In genomic region chr7:104943502-104944343, GRCh38 we compare ENCODE assay signal across 8 cellular contexts.
DNase-seq lines count a peak whose midpoint lies in the region; ATAC-seq and TF ChIP-seq lines count a peak whose summit lies in the region.

No MANE protein-coding gene starts in this region.

- H3K27ac ChIP-seq in foreskin keratinocyte: peak overlapping the region; percentile 84
- H3K27ac ChIP-seq in psoas muscle: peak overlapping the region; percentile 76

- no peaks in the 10 kb centered on the region for H3K27me3 ChIP-seq in foreskin keratinocyte
- no peaks in the 10 kb centered on the region for H3K27me3 ChIP-seq in psoas muscle (ENCODE audit: insufficient read depth in 3 of 3, low read length in 2 of 3)

- no peaks in the 10 kb centered on the region for H3K9me3 ChIP-seq in psoas muscle

- no peaks in the 10 kb centered on the region for H3K36me3 ChIP-seq in psoas muscle (ENCODE audit: insufficient read depth in 1 of 2, low read depth in 1 of 2)

- TF ChIP-seq CTCF in foreskin keratinocyte (conservative IDR thresholded peaks at IDR 0.05): no peak
- TF ChIP-seq CTCF in psoas muscle (IDR thresholded peaks at IDR 0.05): no peak

- no peak overlapping the region for H3K4me3 ChIP-seq in psoas muscle

- ATAC-seq in GM18517 (IDR thresholded peaks at IDR 0.05; ENCODE audit: unreplicated experiment): peak; percentile 49
- peak; percentile 19 for ATAC-seq in HG02970 (IDR thresholded peaks at IDR 0.05; ENCODE audit: low FRiP score, unreplicated experiment)
- peak; percentile 5 for ATAC-seq in foreskin keratinocyte
- peak; percentile 31 to 47 (median 34) for ATAC-seq in psoas muscle

- intact Hi-C loops in psoas muscle (cut with DNase I): no loop called here

- 57 to 67% (median 61%) methylated on average over 12 of the region's 12 CpGs for WGBS in psoas muscle, 3 donors

- peaks cover 22% of the 10 kb centered on the region for H3K4me1 ChIP-seq in foreskin keratinocyte
- peaks cover 3% of the 10 kb centered on the region for H3K4me1 ChIP-seq in psoas muscle

- DNase-seq in NCI-H226 (peak; percentile 99), activated T-cell treated with anti-CD3 and anti-CD28 coated beads for 24 hours (ENCODE audit: low read depth) (peak; percentile 61), foreskin keratinocyte (peak; percentile 70 to 75), psoas muscle (no peak), EL (no peak), hepatic stellate cell (ENCODE audit: low spot score) (no peak)

Comparison
In these comparisons a context has a peak if more than half of its experiments do, and no peak if none do; other contexts are left out.
1. DNase-seq: peak in NCI-H226 (single experiment), activated T-cell treated with anti-CD3 and anti-CD28 coated beads for 24 hours (single experiment) and foreskin keratinocyte (2 of 2); none in psoas muscle (0 of 2), EL (single experiment) and hepatic stellate cell (single experiment).
2. Peak in every context shown above with its lines, with median percentiles within 50 percentile points of each other: ATAC-seq.